In the genomic region with DNA sequence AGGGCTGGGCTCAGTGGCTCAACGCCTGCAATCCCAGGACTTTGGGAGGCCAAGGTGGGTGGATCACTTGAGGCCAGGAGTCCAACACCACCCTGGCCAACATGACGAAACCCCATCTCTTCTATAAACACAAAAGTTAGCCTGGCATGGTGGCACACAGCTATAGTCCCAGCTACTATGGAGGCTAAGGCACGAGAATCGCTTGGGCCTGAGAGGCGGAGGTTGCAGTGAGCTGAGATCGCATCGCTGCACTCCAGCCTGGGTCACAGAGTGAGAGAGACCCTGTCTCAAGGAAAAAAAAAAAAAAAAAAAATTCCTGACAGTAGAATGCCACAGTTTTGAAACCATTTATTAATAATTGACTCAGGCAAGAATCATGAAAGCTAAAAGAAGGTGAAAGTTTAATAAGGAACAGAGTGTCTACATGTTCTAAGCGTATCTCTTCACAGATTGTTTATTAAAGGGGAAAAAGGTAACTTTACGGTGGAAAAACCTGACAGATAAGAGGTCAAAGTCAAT, we compare ENCODE assay signal across 20 cellular contexts. TPM values are rescaled to one million over a fixed set of nuclear protein-coding genes. Genes with fewer than 3 reads are reported as not detected.
DNase-seq lines count a peak whose midpoint lies in the region; ATAC-seq, FAIRE-seq and TF ChIP-seq lines count a peak whose summit lies in the region.
"Had no signal": no experiment of that assay in that cellular context is flagged by ENCODE, and none has a peak within 500 bp of the region (broad histone marks: within the 10 kb centered on the region; RNA-seq: fewer than 3 reads in every experiment).

No MANE protein-coding gene starts in this region.

- H2AFZ ChIP-seq in neuronal stem cell (ENCODE audit: low read length) (no peak overlapping the region), trophoblast cell (ENCODE audit: insufficient read depth, low read length, poor library complexity) (no peak overlapping the region)

- H4K91ac ChIP-seq in neuronal stem cell (ENCODE audit: low read depth, low read length, poor library complexity) (no peak overlapping the region), trophoblast cell (ENCODE audit: low read depth, low read length) (no peak overlapping the region)

- CTCF ChIA-PET in A549 (lab: Yijun Ruan, JAX) = interaction anchor here (1.1 to 1.6 kb wide), 3 partner anchors 11 to 26 kb away, joined by 3 to 8 read pairs (median 3); a partner anchor contains a TSS

- peak overlapping the region; percentile 61 for H3K4me2 ChIP-seq in A549
- no peak overlapping the region for H3K4me2 ChIP-seq in neuronal stem cell (ENCODE audit: insufficient read depth, low read length, poor library complexity, severe bottlenecking)
- H3K4me2 ChIP-seq in trophoblast cell (ENCODE audit: low read length) = no peak overlapping the region
- H3K4me2 ChIP-seq: BLaER1, KMS-11, SK-N-SH had no signal

- DNase-seq in A549 (ENCODE audit: low read depth in 1 of 2, low spot score in 1 of 2) = peak in 1 of 2 experiments; percentile 51
- DNase-seq in Peyer's patch = peak in 2 of 3 donors; percentile 78 to 86
- peak; percentile 48 for DNase-seq in left kidney (ENCODE audit: low read depth, low spot score)
- no peak for DNase-seq in neuronal stem cell (ENCODE audit: low spot score)
- no peak for DNase-seq in 8988T
- DNase-seq in midbrain (lab: John Stamatoyannopoulos, UW) = no peak
- DNase-seq in trophoblast cell = no peak
- no peak for DNase-seq in D341Med (ENCODE audit: low spot score)
- DNase-seq: DMS153, HFFc6, NCI-H1436, NCI-H2081, NCI-H774, Right ventricle myocardium superior, SK-N-SH had no signal

- H3K27me3 ChIP-seq in Peyer's patch (no peaks in the 10 kb centered on the region), neuronal stem cell (ENCODE audit: control insufficient read depth in 3 of 3, insufficient read depth in 3 of 3, low read depth in 1 of 3, low read length in 3 of 3) (peaks cover 0 to 13% (median 0%) of the 10 kb centered on the region in 3 experiments), trophoblast cell (ENCODE audit: insufficient read depth, low read length) (no peaks in the 10 kb centered on the region)

- H3K36me3 ChIP-seq in Peyer's patch (no peaks in the 10 kb centered on the region), neuronal stem cell (replicated peaks in 1 of 2; ENCODE audit: control insufficient read depth in 2 of 2, insufficient read depth in 2 of 2, low read length in 2 of 2) (no peaks in the 10 kb centered on the region), trophoblast cell (ENCODE audit: control insufficient read depth in 1 of 2, insufficient read depth in 2 of 2, low read length in 2 of 2) (no peaks in the 10 kb centered on the region)
- H3K36me3 ChIP-seq: BLaER1 had no signal

- H3K14ac ChIP-seq in neuronal stem cell (ENCODE audit: low read length) = no peak overlapping the region
- H3K14ac ChIP-seq in trophoblast cell (ENCODE audit: low read length) = no peak overlapping the region

- H3K4me3 ChIP-seq in A549 (no peak overlapping the region), Peyer's patch (peak overlapping the region in 1 of 4 donors; percentile 34), neuronal stem cell (ENCODE audit: low read length in 2 of 2) (no peak overlapping the region), trophoblast cell (ENCODE audit: low read depth, low read length) (no peak overlapping the region)
- H3K4me3 ChIP-seq: BLaER1 had no signal

- TF ChIP-seq EP300 in A549 (IDR thresholded peaks at IDR 0.05) = no peak

- H3K4me1 ChIP-seq in A549 (peaks cover 57% of the 10 kb centered on the region), Peyer's patch (peaks cover 0 to 17% (median 0%) of the 10 kb centered on the region in 4 donors), neuronal stem cell (ENCODE audit: control insufficient read depth in 2 of 2, insufficient read depth in 1 of 2, low read depth in 1 of 2, low read length in 2 of 2) (peaks cover 0 to 4% of the 10 kb centered on the region in 2 donors), trophoblast cell (ENCODE audit: control insufficient read depth in 1 of 2, insufficient read depth in 2 of 2, low read length in 2 of 2) (no peaks in the 10 kb centered on the region)
- H3K4me1 ChIP-seq: BLaER1 had no signal

- H2BK15ac ChIP-seq in neuronal stem cell (ENCODE audit: low read length) = peak overlapping the region; percentile 61

- H3K9me3 ChIP-seq in A549 (no peaks in the 10 kb centered on the region), Peyer's patch (no peaks in the 10 kb centered on the region), neuronal stem cell (replicated peaks in 1 of 2; ENCODE audit: control insufficient read depth in 2 of 2, insufficient read depth in 1 of 2, low read depth in 1 of 2, low read length in 2 of 2) (no peaks in the 10 kb centered on the region), trophoblast cell (ENCODE audit: insufficient read depth, low read depth, low read length) (no peaks in the 10 kb centered on the region)
- H3K9me3 ChIP-seq: SK-N-SH had no signal

- peak overlapping the region; percentile 92 to 94 for H3K27ac ChIP-seq in A549
- H3K27ac ChIP-seq in Peyer's patch = peak overlapping the region in 3 of 4 donors; percentile 62 to 87 (median 84)
- no peak overlapping the region for H3K27ac ChIP-seq in neuronal stem cell (replicated peaks; ENCODE audit: low read length)
- no peak overlapping the region for H3K27ac ChIP-seq in trophoblast cell (ENCODE audit: low read depth, low read length)
- H3K27ac ChIP-seq: 22Rv1, BLaER1, KMS-11 had no signal

- H2BK120ac ChIP-seq in neuronal stem cell (ENCODE audit: low read depth, low read length) = no peak overlapping the region
- H2BK120ac ChIP-seq in trophoblast cell (ENCODE audit: insufficient read depth, low read length, poor library complexity) = no peak overlapping the region

- H3K18ac ChIP-seq in neuronal stem cell (ENCODE audit: low read length) = peak overlapping the region; percentile 46
- H3K18ac ChIP-seq in trophoblast cell (ENCODE audit: low read length) = no peak overlapping the region

- no peak overlapping the region for H2BK12ac ChIP-seq in neuronal stem cell (ENCODE audit: low read length)
- no peak overlapping the region for H2BK12ac ChIP-seq in trophoblast cell (ENCODE audit: low read length)

- H3K79me2 ChIP-seq in trophoblast cell (ENCODE audit: control insufficient read depth, insufficient read depth, low read length, poor library complexity) = no peaks in the 10 kb centered on the region

- FAIRE-seq in A549 (lab: Jason Lieb, UNC) = no peak
- FAIRE-seq: H54 had no signal

- H2BK5ac ChIP-seq in neuronal stem cell (ENCODE audit: low read length) = no peak overlapping the region
- no peak overlapping the region for H2BK5ac ChIP-seq in trophoblast cell (ENCODE audit: low read depth, low read length, poor library complexity)

- no peak overlapping the region for H4K12ac ChIP-seq in trophoblast cell (ENCODE audit: low read depth, low read length)

- H3K4ac ChIP-seq in neuronal stem cell (ENCODE audit: low read length) = no peak overlapping the region
- H3K4ac ChIP-seq in trophoblast cell (ENCODE audit: low read depth, low read length) = no peak overlapping the region

- no peak overlapping the region for H3K9ac ChIP-seq in neuronal stem cell (ENCODE audit: low read depth, low read length, poor library complexity)
- no peak overlapping the region for H3K9ac ChIP-seq in trophoblast cell (ENCODE audit: low read length)
- H3K9ac ChIP-seq: BLaER1, KMS-11, SK-N-SH had no signal

- H4K8ac ChIP-seq in neuronal stem cell (ENCODE audit: low read depth, low read length) (no peak overlapping the region), trophoblast cell (ENCODE audit: low read depth, low read length) (no peak overlapping the region)

- TF ChIP-seq POLR2A in A549 (IDR thresholded peaks at IDR 0.05; ENCODE audit: low read length) (no peak), Peyer's patch (IDR thresholded peaks at IDR 0.05) (peak; percentile 45 to 46)

- no peak overlapping the region for H3K23ac ChIP-seq in neuronal stem cell (ENCODE audit: low read depth, low read length, poor library complexity)
- no peak overlapping the region for H3K23ac ChIP-seq in trophoblast cell (ENCODE audit: low read length)

- TF ChIP-seq RAD21 in A549 (conservative IDR thresholded peaks at IDR 0.05 in 1 of 2, IDR thresholded peaks at IDR 0.05 in 1 of 2) = no peak

- no peaks in the 10 kb centered on the region for H3K79me1 ChIP-seq in neuronal stem cell (ENCODE audit: low read depth, low read length)
- H3K79me1 ChIP-seq in trophoblast cell (ENCODE audit: low read length) = no peaks in the 10 kb centered on the region

- 37% methylated on average over 9 of the region's 9 CpGs for WGBS in A549 (ENCODE audit: missing lambda C conversion rate)
- no CpG with 5 or more reads among the region's 9 CpGs for WGBS in neuronal stem cell (ENCODE audit: extremely low coverage in 2 of 2, insufficient read length in 2 of 2, insufficient replicate concordance in 1 of 2), 2 donors
- no CpG with 5 or more reads among the region's 9 CpGs for WGBS in trophoblast cell (ENCODE audit: extremely low coverage, insufficient coverage, insufficient read length)

- ATAC-seq in A549 = peak in 1 of 2 experiments; percentile 25; a peak in 3 of 6 replicates
- ATAC-seq: Panc1 had no signal

- no peak overlapping the region for H2AK5ac ChIP-seq in neuronal stem cell (ENCODE audit: low read depth, low read length)
- no peak overlapping the region for H2AK5ac ChIP-seq in trophoblast cell (ENCODE audit: low read length)

- POLR2A ChIA-PET in A549 (lab: Yijun Ruan, JAX) = interaction anchor here (0.7 kb wide), 1 partner anchor 38 kb away, joined by 5 read pairs; no protein-coding TSS in a partner anchor

- no peak for TF ChIP-seq CTCF in A549 (IDR thresholded peaks at IDR 0.05)
- TF ChIP-seq CTCF in Peyer's patch (IDR thresholded peaks at IDR 0.05) = no peak

RNA-seq across cellular contexts. Expression of a gene that starts 5.7 kb away (rescaled TPM):
- polyA plus RNA-seq in A549 (2011; rRNA removed) = 563 and 672 TPM in 2 replicates
- 218 and 220 TPM in 2 replicates for polyA plus RNA-seq in A549 (2012; cell fraction: cytosol; rRNA removed)
- polyA plus RNA-seq in A549 (2012; cell fraction: nucleus; rRNA removed) = 70.5 and 156 TPM in 2 replicates
- polyA plus RNA-seq in A549 (2017; fragmentation: RNase III; extraction: RNeasy Plus Mini Kit Qiagen cat#74134 plus additional on column Dnase treatment) = 494 to 552 TPM (median 495 TPM) in 3 replicates
- 221 and 291 TPM in 2 replicates for polyA minus RNA-seq in A549 (2011; rRNA and poly(A)+ RNA removed)
- 100 to 1,000 TPM; 142 to 948 (median 674) TPM for total RNA-seq in Peyer's patch
- polyA plus RNA-seq in neuronal stem cell (2013, experiment 1 of 2) = 67.1 TPM
- polyA plus RNA-seq in neuronal stem cell (2013, experiment 2 of 2) = 67.6 TPM
- polyA plus RNA-seq in trophoblast cell (2013) = 40.7 and 43.8 TPM in 2 replicates

RNA-seq across cellular contexts. Expression of a gene that starts 26.0 kb away (rescaled TPM):
- 8.4 and 12.1 TPM in 2 replicates for polyA plus RNA-seq in A549 (2011; rRNA removed)
- 4.3 and 4.4 TPM in 2 replicates for polyA plus RNA-seq in A549 (2012; cell fraction: cytosol; rRNA removed)
- 3.0 and 3.9 TPM in 2 replicates for polyA plus RNA-seq in A549 (2012; cell fraction: nucleus; rRNA removed)
- polyA plus RNA-seq in A549 (2017; fragmentation: RNase III; extraction: RNeasy Plus Mini Kit Qiagen cat#74134 plus additional on column Dnase treatment) = 8.4 to 8.6 TPM (median 8.5 TPM) in 3 replicates
- polyA minus RNA-seq in A549 (2011; rRNA and poly(A)+ RNA removed) = 1.4 and 1.6 TPM in 2 replicates
- total RNA-seq in Peyer's patch = 10 to 100 TPM in 3 of 4 donors, 1 to 10 TPM in 1; 3.3 to 14.7 (median 12.7) TPM
- polyA plus RNA-seq in neuronal stem cell (2013, experiment 1 of 2) = 7.4 TPM
- 7.7 TPM for polyA plus RNA-seq in neuronal stem cell (2013, experiment 2 of 2)
- polyA plus RNA-seq in trophoblast cell (2013) = 8.2 and 8.8 TPM in 2 replicates

RNA-seq across cellular contexts. Expression of a gene that starts 56.3 kb away (rescaled TPM):
- 80.1 and 102 TPM in 2 replicates for polyA plus RNA-seq in A549 (2011; rRNA removed)
- 43.4 and 46.5 TPM in 2 replicates for polyA plus RNA-seq in A549 (2012; cell fraction: cytosol; rRNA removed)
- polyA plus RNA-seq in A549 (2012; cell fraction: nucleus; rRNA removed) = 13.7 and 22.8 TPM in 2 replicates
- polyA plus RNA-seq in A549 (2017; fragmentation: RNase III; extraction: RNeasy Plus Mini Kit Qiagen cat#74134 plus additional on column Dnase treatment) = 57.9 to 70.8 TPM (median 64.5 TPM) in 3 replicates
- polyA minus RNA-seq in A549 (2011; rRNA and poly(A)+ RNA removed) = 9.4 and 11.0 TPM in 2 replicates
- total RNA-seq in Peyer's patch = 10 to 100 TPM; 15.8 to 64.4 (median 31.5) TPM
- 41.2 TPM for polyA plus RNA-seq in neuronal stem cell (2013, experiment 1 of 2)
- polyA plus RNA-seq in neuronal stem cell (2013, experiment 2 of 2) = 39.7 TPM
- 34.9 and 37.4 TPM in 2 replicates for polyA plus RNA-seq in trophoblast cell (2013)

Comparison
In these comparisons a context has a peak if more than half of its experiments do, and no peak if none do; other contexts are left out.
1. DNase-seq: peak in Peyer's patch (2 of 3) and left kidney (single experiment); none in neuronal stem cell (single experiment), 8988T (single experiment), midbrain (single experiment), trophoblast cell (0 of 2) and D341Med (single experiment).
2. H3K27ac ChIP-seq: peak in A549 (2 of 2) and Peyer's patch (3 of 4); none in neuronal stem cell (single experiment) and trophoblast cell (single experiment).